8 cellular contexts compared by ENCODE assay signal in genomic region chr5:138338411-138339085, GRCh38. TPM values are rescaled to one million over a fixed set of nuclear protein-coding genes. Genes with fewer than 3 reads are reported as not detected.
A peak's percentile ranks its signal among the peaks of the same experiment; 100 is the strongest.
DNase-seq lines count a peak whose midpoint lies in the region; ATAC-seq, FAIRE-seq and TF ChIP-seq lines count a peak whose summit lies in the region.

No MANE protein-coding gene starts in this region.

- H3K27me3 Mint-ChIP-seq in activated naive CD8-positive, alpha-beta T cell treated with anti-CD3 and anti-CD28 coated beads, Interleukin-2, amount 10 ng/mL, durations not matched to agents 7 days and 5 days: peaks cover 2% of the 10 kb centered on the region

- H3K4me1 ChIP-seq in keratinocyte (ENCODE audit: control insufficient read depth, extremely low read depth, insufficient read depth, low read length) (peaks cover 17% of the 10 kb centered on the region), thoracic aorta (ENCODE audit: control insufficient read depth in 1 of 2, low read depth in 2 of 2) (peaks cover 10 to 18% of the 10 kb centered on the region in 2 donors)

- TF ChIP-seq CTCF in GM12864 (IDR thresholded peaks at IDR 0.05; ENCODE audit: low read depth, low read length, missing control alignments): no peak
- no peak for TF ChIP-seq CTCF in keratinocyte (optimal IDR thresholded peaks at IDR 0.05 in 1 of 3, IDR thresholded peaks at IDR 0.05 in 1 of 3, conservative IDR thresholded peaks at IDR 0.05 in 1 of 3; ENCODE audit: extremely low read depth in 1 of 3, insufficient read depth in 2 of 3, low read length in 3 of 3)
- no peak for TF ChIP-seq CTCF in thoracic aorta (IDR thresholded peaks at IDR 0.05)

- FAIRE-seq in keratinocyte (lab: Jason Lieb, UNC): no peak

- DNase-seq in GM12864 (ENCODE audit: low read depth) (no peak), keratinocyte (ENCODE audit: low read depth, low spot score) (no peak), thoracic aorta (ENCODE audit: low spot score) (no peak), RKO (ENCODE audit: low spot score) (no peak)
- peak; percentile 49 for DNase-seq in activated naive CD8-positive, alpha-beta T cell treated with anti-CD3 and anti-CD28 coated beads, Interleukin-2, amount 10 ng/mL, durations not matched to agents 7 days and 5 days

- H3K9me3 ChIP-seq in keratinocyte (ENCODE audit: control insufficient read depth, low read depth, low read length) (no peaks in the 10 kb centered on the region), thoracic aorta (no peaks in the 10 kb centered on the region)

- ATAC-seq in HG02943 (IDR thresholded peaks at IDR 0.05; ENCODE audit: low read depth, unreplicated experiment): peak; percentile 1
- peak; percentile 6 for ATAC-seq in activated naive CD8-positive, alpha-beta T cell treated with anti-CD3 and anti-CD28 coated beads, Interleukin-2, amount 10 ng/mL, durations not matched to agents 7 days and 5 days (ENCODE audit: low read depth)
- no peak for ATAC-seq in thoracic aorta (ENCODE audit: insufficient number of reproducible peaks, low FRiP score, low read depth)
- no peak for ATAC-seq in GM18867 (IDR thresholded peaks at IDR 0.05; ENCODE audit: unreplicated experiment)
- no peak for ATAC-seq in HG03108 (IDR thresholded peaks at IDR 0.05; ENCODE audit: unreplicated experiment)

- no peaks in the 10 kb centered on the region for H3K27me3 ChIP-seq in keratinocyte (ENCODE audit: control insufficient read depth, extremely low read depth, insufficient read depth, low read length)
- no peaks in the 10 kb centered on the region for H3K27me3 ChIP-seq in thoracic aorta (replicated peaks; ENCODE audit: insufficient read depth)

- H3K4me1 Mint-ChIP-seq in activated naive CD8-positive, alpha-beta T cell treated with anti-CD3 and anti-CD28 coated beads, Interleukin-2, amount 10 ng/mL, durations not matched to agents 7 days and 5 days: peaks cover 24% of the 10 kb centered on the region

- no peaks in the 10 kb centered on the region for H3K9me3 Mint-ChIP-seq in activated naive CD8-positive, alpha-beta T cell treated with anti-CD3 and anti-CD28 coated beads, Interleukin-2, amount 10 ng/mL, durations not matched to agents 7 days and 5 days

- POLR2A ChIA-PET in activated naive CD8-positive, alpha-beta T cell treated with anti-CD3 and anti-CD28 coated beads, Interleukin-2, amount 10 ng/mL, durations not matched to agents 7 days and 5 days (lab: Charles Lee): interaction anchor here (0.6 to 6.7 kb wide), 13 partner anchors 13 to 305 kb away, joined by 3 to 132 read pairs (median 5); partner anchors contain the start of genes BRD8, EGR1, ETF1 and HSPA9

- H2AFZ ChIP-seq in keratinocyte (ENCODE audit: control insufficient read depth, low read length): peak overlapping the region; percentile 4

- H3K27ac ChIP-seq in keratinocyte (ENCODE audit: control insufficient read depth, insufficient read depth, low read length) (peak overlapping the region; percentile 98), thoracic aorta (peak overlapping the region; percentile 88 to 97)

- peaks cover 2% of the 10 kb centered on the region for H3K9me1 ChIP-seq in keratinocyte (ENCODE audit: control insufficient read depth, extremely low read depth, insufficient read depth, low read length)

- H3K4me3 ChIP-seq in GM12864 (ENCODE audit: low read depth, low read length) (peak overlapping the region; percentile 73), keratinocyte (ENCODE audit: control insufficient read depth in 2 of 3, extremely low read depth in 1 of 3, insufficient read depth in 2 of 3, low read depth in 1 of 3, low read length in 3 of 3) (peak overlapping the region; percentile 80 to 92 (median 92)), thoracic aorta (peak overlapping the region; percentile 89)

- dilution Hi-C loops in keratinocyte (cut with MboI; ENCODE audit: extremely low pct_ligation_motif_present, low sequenced_read_pairs): no loop called here

- H3K27ac Mint-ChIP-seq in activated naive CD8-positive, alpha-beta T cell treated with anti-CD3 and anti-CD28 coated beads, Interleukin-2, amount 10 ng/mL, durations not matched to agents 7 days and 5 days: peak overlapping the region; percentile 71

- no peaks in the 10 kb centered on the region for H4K20me1 ChIP-seq in keratinocyte (ENCODE audit: control insufficient read depth, extremely low read depth, insufficient read depth, low read length)

- peak overlapping the region; percentile 98 for H3K9ac ChIP-seq in keratinocyte (ENCODE audit: control insufficient read depth, extremely low read depth, insufficient read depth, low read length)

- H3K36me3 ChIP-seq in keratinocyte (ENCODE audit: control insufficient read depth in 2 of 2, extremely low read depth in 1 of 2, insufficient read depth in 2 of 2, low read length in 2 of 2) (peaks cover 6 to 11% of the 10 kb centered on the region in 2 experiments), thoracic aorta (no peaks in the 10 kb centered on the region)

- peaks cover 36% of the 10 kb centered on the region for H3K79me2 ChIP-seq in keratinocyte (ENCODE audit: control insufficient read depth, insufficient read depth, low read length)

- H3K4me2 ChIP-seq in keratinocyte (ENCODE audit: control insufficient read depth, extremely low read depth, insufficient read depth, low read depth, low read length): peak overlapping the region; percentile 93

- H3K4me3 Mint-ChIP-seq in activated naive CD8-positive, alpha-beta T cell treated with anti-CD3 and anti-CD28 coated beads, Interleukin-2, amount 10 ng/mL, durations not matched to agents 7 days and 5 days: peak overlapping the region; percentile 90

- H3K36me3 Mint-ChIP-seq in activated naive CD8-positive, alpha-beta T cell treated with anti-CD3 and anti-CD28 coated beads, Interleukin-2, amount 10 ng/mL, durations not matched to agents 7 days and 5 days: peaks cover 10% of the 10 kb centered on the region

RNA-seq across cellular contexts. Expression of gene FAM53C, which starts 0.5 kb away (rescaled TPM):
- total RNA-seq in activated naive CD8-positive, alpha-beta T cell treated with anti-CD3 and anti-CD28 coated beads, Interleukin-2, amount 10 ng/mL, durations not matched to agents 7 days and 5 days: 10 to 100 TPM; 29.3 to 31.2 TPM
- polyA plus RNA-seq in keratinocyte: 24.6 to 31.5 TPM (median 25.5 TPM) in 3 replicates
- polyA plus RNA-seq in keratinocyte (2011; ENCODE audit: low read depth): 10.8 TPM
- polyA plus RNA-seq in keratinocyte (2011; cell fraction: cytosol; rRNA removed): 24.5 and 28.4 TPM in 2 replicates
- 34.3 and 35.0 TPM in 2 replicates for polyA plus RNA-seq in keratinocyte (2011; cell fraction: nucleus; rRNA removed)
- 17.4 and 25.6 TPM in 2 replicates for polyA plus RNA-seq in keratinocyte (2012; ENCODE audit: low replicate concordance)
- polyA minus RNA-seq in keratinocyte: 33.6 to 39.1 TPM (median 38.3 TPM) in 3 replicates
- polyA minus RNA-seq in keratinocyte (2011; cell fraction: cytosol; rRNA and poly(A)+ RNA removed): 46.8 TPM
- 20.5 and 25.0 TPM in 2 replicates for polyA minus RNA-seq in keratinocyte (2011; cell fraction: nucleus; rRNA and poly(A)+ RNA removed)
- total RNA-seq in thoracic aorta: 10 to 100 TPM; 22.6 to 24.9 TPM

RNA-seq across cellular contexts. Expression of gene CDC25C, which starts 6.9 kb away (rescaled TPM):
- total RNA-seq in activated naive CD8-positive, alpha-beta T cell treated with anti-CD3 and anti-CD28 coated beads, Interleukin-2, amount 10 ng/mL, durations not matched to agents 7 days and 5 days: 10 to 100 TPM; 11.9 to 13.2 TPM
- 1.4 to 4.7 TPM (median 3.1 TPM) in 3 replicates for polyA plus RNA-seq in keratinocyte
- polyA plus RNA-seq in keratinocyte (2011; ENCODE audit: low read depth): 0.42 TPM
- polyA plus RNA-seq in keratinocyte (2011; cell fraction: cytosol; rRNA removed): 0.94 and 1.1 TPM in 2 replicates
- 1.2 and 1.3 TPM in 2 replicates for polyA plus RNA-seq in keratinocyte (2011; cell fraction: nucleus; rRNA removed)
- 0.25 and 1.8 TPM in 2 replicates for polyA plus RNA-seq in keratinocyte (2012; ENCODE audit: low replicate concordance)
- polyA minus RNA-seq in keratinocyte: 0.46 to 2.5 TPM (median 2.0 TPM) in 3 replicates
- polyA minus RNA-seq in keratinocyte (2011; cell fraction: cytosol; rRNA and poly(A)+ RNA removed): not detected
- polyA minus RNA-seq in keratinocyte (2011; cell fraction: nucleus; rRNA and poly(A)+ RNA removed): 0.32 and 1.2 TPM in 2 replicates
- not detected for total RNA-seq in thoracic aorta

RNA-seq across cellular contexts. Expression of gene KDM3B, which starts 13.9 kb away (rescaled TPM):
- 10 to 100 TPM; 63.0 to 70.8 TPM for total RNA-seq in activated naive CD8-positive, alpha-beta T cell treated with anti-CD3 and anti-CD28 coated beads, Interleukin-2, amount 10 ng/mL, durations not matched to agents 7 days and 5 days
- polyA plus RNA-seq in keratinocyte: 17.2 to 29.1 TPM (median 28.8 TPM) in 3 replicates
- 34.7 TPM for polyA plus RNA-seq in keratinocyte (2011; ENCODE audit: low read depth)
- 18.5 and 24.3 TPM in 2 replicates for polyA plus RNA-seq in keratinocyte (2011; cell fraction: cytosol; rRNA removed)
- 53.3 and 57.2 TPM in 2 replicates for polyA plus RNA-seq in keratinocyte (2011; cell fraction: nucleus; rRNA removed)
- 18.8 and 26.1 TPM in 2 replicates for polyA plus RNA-seq in keratinocyte (2012; ENCODE audit: low replicate concordance)
- 27.7 to 55.1 TPM (median 29.9 TPM) in 3 replicates for polyA minus RNA-seq in keratinocyte
- polyA minus RNA-seq in keratinocyte (2011; cell fraction: cytosol; rRNA and poly(A)+ RNA removed): 29.5 TPM
- 38.8 and 76.8 TPM in 2 replicates for polyA minus RNA-seq in keratinocyte (2011; cell fraction: nucleus; rRNA and poly(A)+ RNA removed)
- total RNA-seq in thoracic aorta: 10 to 100 TPM; 50.1 to 86.2 TPM

Comparison
In these comparisons a context has a peak if more than half of its experiments do, and no peak if none do; other contexts are left out.
1. ATAC-seq: peak in HG02943 (single experiment) and activated naive CD8-positive, alpha-beta T cell treated with anti-CD3 and anti-CD28 coated beads, Interleukin-2, amount 10 ng/mL, durations not matched to agents 7 days and 5 days (single experiment); none in thoracic aorta (single experiment), GM18867 (single experiment) and HG03108 (single experiment).
2. RNA of gene CDC25C, which starts 6.9 kb away (total RNA-seq): 11.9 to 13.2 TPM in activated naive CD8-positive, alpha-beta T cell treated with anti-CD3 and anti-CD28 coated beads, Interleukin-2, amount 10 ng/mL, durations not matched to agents 7 days and 5 days; not detected in thoracic aorta; every median in the first group is over 10 times any median in the second.
3. Peak in every context shown above with its lines, with median percentiles within 50 percentile points of each other: H3K4me3 ChIP-seq.